ENCODE assay signal across 30 cellular contexts in genomic region chr1:25038699-25039098, GRCh38.
"Had no signal": no experiment of that assay in that cellular context is flagged by ENCODE, and none has a peak within 500 bp of the region (broad histone marks: within the 10 kb centered on the region; RNA-seq: fewer than 3 reads in every experiment).

No MANE protein-coding gene starts in this region.

- H3K36me3 Mint-ChIP-seq: activated naive CD8-positive, alpha-beta T cell treated with anti-CD3 and anti-CD28 coated beads, Interleukin-2, amount 10 ng/mL, durations not matched to agents 7 days and 5 days; IgD-negative memory B cell had no signal

- FAIRE-seq: astrocyte, TTC549 had no signal

- H3K36me3 ChIP-seq: adrenal gland, breast epithelium, MG63, SJCRH30 had no signal

- H3K9me3 Mint-ChIP-seq: activated CD4-positive, alpha-beta T cell treated with anti-CD3 and anti-CD28 coated beads, Interleukin-2, amount 10 ng/mL, durations not matched to agents 7 days and 5 days; activated naive CD8-positive, alpha-beta T cell treated with anti-CD3 and anti-CD28 coated beads, Interleukin-2, amount 10 ng/mL, durations not matched to agents 7 days and 5 days; activated T-helper 2 cell treated with anti-CD3 and anti-CD28 coated beads, Interferon-gamma antibody, Interleukin-2, Interleukin-4, amounts not matched to agents 10 μg/mL and 5 μg/mL and 100 μg/mL, durations not matched to agents 14 hours and 24 hours and 36 hours; IgD-negative memory B cell; T-helper 2 cell treated with Interferon-gamma antibody and Interleukin-4, amounts not matched to agents 5 μg/mL and 100 μg/mL, for 36 hours had no signal

- H3K9me3 ChIP-seq: adrenal gland, body of pancreas, breast epithelium, MG63, SJCRH30 had no signal

- DNase-seq: activated CD4-positive, alpha-beta T cell treated with anti-CD3 and anti-CD28 coated beads for 36 hours; activated CD4-positive, alpha-beta T cell treated with anti-CD3 and anti-CD28 coated beads, Interleukin-2, amount 10 ng/mL, durations not matched to agents 7 days and 5 days; activated CD4-positive, alpha-beta T cell treated with anti-CD3 and anti-CD28 coated beads, Interleukin-2, amount 50 U/mL, for 48 hours; activated CD8-positive, alpha-beta memory T cell treated with anti-CD3 and anti-CD28 coated beads for 24 hours; activated CD8-positive, alpha-beta memory T cell treated with anti-CD3 and anti-CD28 coated beads, Interleukin-2, amount 10 ng/mL, durations not matched to agents 7 days and 5 days; activated CD8-positive, alpha-beta memory T cell treated with anti-CD3 and anti-CD28 coated beads, Interleukin-2, amount 50 U/mL, for 48 hours; activated gamma-delta T cell; activated naive CD4-positive, alpha-beta T cell treated with Interleukin-2 at 50 U/mL for 16 hours; activated naive CD8-positive, alpha-beta T cell treated with anti-CD3 and anti-CD28 coated beads, Interleukin-2, amount 10 ng/mL, durations not matched to agents 7 days and 5 days; adrenal gland; body of pancreas; Kasumi-1; KG1; MG63; NCI-H1048; NCI-H1105 treated with DMSO at 0.1 percent for 48 hours; NCI-H1436; NCI-H1694; NCI-H2029; NCI-H345; NCI-H524 treated with DMSO at 0.1 percent for 48 hours; SHP77; SJCRH30 had no signal

- H3K27ac ChIP-seq: adrenal gland, body of pancreas, breast epithelium, SJCRH30, SK-N-MC had no signal

- H3K4me1 ChIP-seq: adrenal gland, breast epithelium, SJCRH30 had no signal

- H3K4me3 ChIP-seq: adrenal gland, body of pancreas, breast epithelium, MG63, SJCRH30, SK-N-MC had no signal

- ATAC-seq: activated CD4-positive, alpha-beta T cell treated with anti-CD3 and anti-CD28 coated beads for 36 hours; activated CD8-positive, alpha-beta memory T cell treated with anti-CD3 and anti-CD28 coated beads, Interleukin-2, amount 10 ng/mL, durations not matched to agents 7 days and 5 days; body of pancreas had no signal

- H3K27me3 Mint-ChIP-seq: activated naive CD8-positive, alpha-beta T cell treated with anti-CD3 and anti-CD28 coated beads, Interleukin-2, amount 10 ng/mL, durations not matched to agents 7 days and 5 days had no signal

- H3K27me3 ChIP-seq: body of pancreas, breast epithelium, MG63, SJCRH30 had no signal

- H3K27ac Mint-ChIP-seq: activated CD4-positive, alpha-beta T cell treated with anti-CD3 and anti-CD28 coated beads for 36 hours; activated CD4-positive, alpha-beta T cell treated with anti-CD3 and anti-CD28 coated beads, Interleukin-2, amount 10 ng/mL, durations not matched to agents 7 days and 5 days; activated CD8-positive, alpha-beta memory T cell treated with anti-CD3 and anti-CD28 coated beads, Interleukin-2, amount 10 ng/mL, durations not matched to agents 7 days and 5 days; activated naive CD8-positive, alpha-beta T cell treated with anti-CD3 and anti-CD28 coated beads, Interleukin-2, amount 10 ng/mL, durations not matched to agents 7 days and 5 days; activated T-helper 2 cell treated with anti-CD3 and anti-CD28 coated beads, Interferon-gamma antibody, Interleukin-2, Interleukin-4, amounts not matched to agents 10 μg/mL and 5 μg/mL and 100 μg/mL, durations not matched to agents 14 hours and 24 hours and 36 hours; T-helper 2 cell treated with Interferon-gamma antibody and Interleukin-4, amounts not matched to agents 5 μg/mL and 100 μg/mL, for 36 hours had no signal

- H3K4me3 Mint-ChIP-seq: activated CD4-positive, alpha-beta T cell treated with anti-CD3 and anti-CD28 coated beads for 36 hours; activated CD4-positive, alpha-beta T cell treated with anti-CD3 and anti-CD28 coated beads, Interleukin-2, amount 10 ng/mL, durations not matched to agents 7 days and 5 days; activated CD8-positive, alpha-beta memory T cell treated with anti-CD3 and anti-CD28 coated beads, Interleukin-2, amount 10 ng/mL, durations not matched to agents 7 days and 5 days; activated naive CD8-positive, alpha-beta T cell treated with anti-CD3 and anti-CD28 coated beads, Interleukin-2, amount 10 ng/mL, durations not matched to agents 7 days and 5 days; T-helper 2 cell treated with Interferon-gamma antibody and Interleukin-4, amounts not matched to agents 5 μg/mL and 100 μg/mL, for 36 hours had no signal
